In genomic region chr17:42378597-42379594, GRCh38 we compare ENCODE assay signal across 8 cellular contexts. TPM values are rescaled to one million over a fixed set of nuclear protein-coding genes. Genes with fewer than 3 reads are reported as not detected.
DNase-seq lines count a peak whose midpoint lies in the region; ATAC-seq, FAIRE-seq and TF ChIP-seq lines count a peak whose summit lies in the region.

No MANE protein-coding gene starts in this region.

- peak overlapping the region; percentile 75 for H3K4me3 ChIP-seq in ACC112 (ENCODE audit: low read depth, low read length)
- no peak overlapping the region for H3K4me3 ChIP-seq in HEK293 (ENCODE audit: low read depth, low read length)
- no peak overlapping the region for H3K4me3 ChIP-seq in hepatocyte

- DNase-seq in activated naive CD8-positive, alpha-beta T cell treated with anti-CD3 and anti-CD28 coated beads for 36 hours: no peak
- DNase-seq in hepatocyte (ENCODE audit: low spot score) (no peak), urothelium cell line (ENCODE audit: low spot score) (no peak)
- no peak for DNase-seq in stimulated activated naive B cell treated with anti-CD40 and anti-IgM and Interleukin-4, amounts not matched to agents 10 μg/mL and 1 μg/mL and 100 μg/mL, for 72 hours

- H3K4me1 ChIP-seq in ACC112 (ENCODE audit: control insufficient read depth, insufficient read depth, low read length, unreplicated experiment) (peaks cover 17% of the 10 kb centered on the region), HEK293 (ENCODE audit: control insufficient read depth, insufficient read depth, low read length) (peaks cover 15% of the 10 kb centered on the region; the same call in 1 of the 2 replicates), hepatocyte (ENCODE audit: insufficient read depth) (peaks cover 27% of the 10 kb centered on the region)

- no peak for TF ChIP-seq CTCF in HEK293 (tag by site-specific recombination; IDR thresholded peaks at IDR 0.05)
- TF ChIP-seq CTCF in hepatocyte (IDR thresholded peaks at IDR 0.05; ENCODE audit: poor library complexity): no peak

- CTCF ChIA-PET in HEK293 (lab: Yijun Ruan, JAX): interaction anchor here (0.6 to 2.0 kb wide), 4 partner anchors 24 to 567 kb away, joined by 3 to 5 read pairs (median 4); partner anchors contain the start of gene P3H4

- H2AFZ ChIP-seq in ACC112 (ENCODE audit: low read length, unreplicated experiment) (no peak overlapping the region), hepatocyte (no peak overlapping the region)

- H3K27ac ChIP-seq in ACC112 (ENCODE audit: low read depth, low read length): peak overlapping the region; percentile 55
- no peak overlapping the region for H3K27ac ChIP-seq in HEK293 (ENCODE audit: extremely low read depth, low read depth, low read length)
- peak overlapping the region; percentile 66 for H3K27ac ChIP-seq in hepatocyte

- FAIRE-seq in urothelium cell line (lab: Jason Lieb, UNC): no peak

- no peaks in the 10 kb centered on the region for H3K27me3 Mint-ChIP-seq in activated naive CD8-positive, alpha-beta T cell treated with anti-CD3 and anti-CD28 coated beads for 36 hours
- H3K27me3 Mint-ChIP-seq in stimulated activated naive B cell treated with anti-CD40 and anti-IgM and Interleukin-4, amounts not matched to agents 10 μg/mL and 1 μg/mL and 100 μg/mL, for 72 hours: no peaks in the 10 kb centered on the region

- ATAC-seq in stimulated activated naive B cell treated with anti-CD40 and anti-IgM and Interleukin-4, amounts not matched to agents 10 μg/mL and 1 μg/mL and 100 μg/mL, for 72 hours (replicated peaks): peak; percentile 89 to 90
- ATAC-seq in HG03095 (IDR thresholded peaks at IDR 0.05; ENCODE audit: unreplicated experiment): no peak
- ATAC-seq in GM18907 (IDR thresholded peaks at IDR 0.05; ENCODE audit: unreplicated experiment): no peak

- H3K27ac Mint-ChIP-seq in activated naive CD8-positive, alpha-beta T cell treated with anti-CD3 and anti-CD28 coated beads for 36 hours: peak overlapping the region; percentile 91
- H3K27ac Mint-ChIP-seq in stimulated activated naive B cell treated with anti-CD40 and anti-IgM and Interleukin-4, amounts not matched to agents 10 μg/mL and 1 μg/mL and 100 μg/mL, for 72 hours: peak overlapping the region; percentile 93

- H3K36me3 Mint-ChIP-seq in activated naive CD8-positive, alpha-beta T cell treated with anti-CD3 and anti-CD28 coated beads for 36 hours: peaks cover 39% of the 10 kb centered on the region
- H3K36me3 Mint-ChIP-seq in stimulated activated naive B cell treated with anti-CD40 and anti-IgM and Interleukin-4, amounts not matched to agents 10 μg/mL and 1 μg/mL and 100 μg/mL, for 72 hours: peaks cover 9 to 26% of the 10 kb centered on the region in 2 donors

- peak overlapping the region; percentile 76 for H3K4me2 ChIP-seq in hepatocyte

- POLR2A ChIA-PET in HEK293 (lab: Yijun Ruan, JAX): no interaction called here

- no peaks in the 10 kb centered on the region for H3K36me3 ChIP-seq in ACC112 (ENCODE audit: insufficient read depth, low read length)
- peaks cover 0 to 5% of the 10 kb centered on the region in 2 experiments; a peak in 2 of 3 replicates for H3K36me3 ChIP-seq in HEK293 (ENCODE audit: control insufficient read depth in 2 of 2, insufficient read depth in 1 of 2, low read length in 2 of 2)
- H3K36me3 ChIP-seq in hepatocyte (replicated peaks; ENCODE audit: insufficient read depth, low read depth): no peaks in the 10 kb centered on the region

- peaks cover 99% of the 10 kb centered on the region for H4K20me1 ChIP-seq in hepatocyte (ENCODE audit: insufficient read depth, poor library complexity, severe bottlenecking)

- H3K4me1 Mint-ChIP-seq in activated naive CD8-positive, alpha-beta T cell treated with anti-CD3 and anti-CD28 coated beads for 36 hours: peaks cover 66% of the 10 kb centered on the region
- peaks cover 35 to 63% of the 10 kb centered on the region in 2 donors for H3K4me1 Mint-ChIP-seq in stimulated activated naive B cell treated with anti-CD40 and anti-IgM and Interleukin-4, amounts not matched to agents 10 μg/mL and 1 μg/mL and 100 μg/mL, for 72 hours

- no peaks in the 10 kb centered on the region for H3K9me2 ChIP-seq in hepatocyte (replicated peaks; ENCODE audit: insufficient read depth)

- 45% methylated on average over 10 of the region's 10 CpGs for WGBS in hepatocyte (ENCODE audit: low lambda C conversion rate, missing lambda C conversion rate)

- H3K9me3 ChIP-seq in HEK293 (ENCODE audit: control insufficient read depth, insufficient read depth, low read depth, low read length): no peaks in the 10 kb centered on the region
- H3K9me3 ChIP-seq in hepatocyte (ENCODE audit: low read depth): no peaks in the 10 kb centered on the region

- H3K27me3 ChIP-seq in ACC112 (ENCODE audit: insufficient read depth, low read length) (no peaks in the 10 kb centered on the region), hepatocyte (no peaks in the 10 kb centered on the region)

- H3K79me2 ChIP-seq in ACC112 (ENCODE audit: control insufficient read depth, insufficient read depth, low read length, unreplicated experiment) (peaks cover 89% of the 10 kb centered on the region), hepatocyte (peaks cover 100% of the 10 kb centered on the region)

- peak overlapping the region; percentile 68 for H3K4me3 Mint-ChIP-seq in activated naive CD8-positive, alpha-beta T cell treated with anti-CD3 and anti-CD28 coated beads for 36 hours
- H3K4me3 Mint-ChIP-seq in stimulated activated naive B cell treated with anti-CD40 and anti-IgM and Interleukin-4, amounts not matched to agents 10 μg/mL and 1 μg/mL and 100 μg/mL, for 72 hours: peak overlapping the region; percentile 80 to 81

- H3K9me3 Mint-ChIP-seq in activated naive CD8-positive, alpha-beta T cell treated with anti-CD3 and anti-CD28 coated beads for 36 hours: no peaks in the 10 kb centered on the region
- H3K9me3 Mint-ChIP-seq in stimulated activated naive B cell treated with anti-CD40 and anti-IgM and Interleukin-4, amounts not matched to agents 10 μg/mL and 1 μg/mL and 100 μg/mL, for 72 hours: no peaks in the 10 kb centered on the region

TF ChIP-seq in HEK293, 187 proteins besides CTCF, POLR2A, EP300 and RAD21:
- TF ChIP-seq PRDM6 (tag by site-specific recombination; IDR thresholded peaks at IDR 0.05) (peak; percentile 92), ZNF654 (tag by site-specific recombination; IDR thresholded peaks at IDR 0.05; ENCODE audit: low read depth) (no peak), PRDM1 (tag by site-specific recombination; IDR thresholded peaks at IDR 0.05) (peak; percentile 24; the same call in 1 of the 2 replicates)
TF ChIP-seq in HEK293: peak in this region for 2.

RNA-seq across cellular contexts. Expression of gene STAT3, which starts 9.3 kb away (rescaled TPM):
- 100 to 1,000 TPM; 221 to 223 TPM for total RNA-seq in activated naive CD8-positive, alpha-beta T cell treated with anti-CD3 and anti-CD28 coated beads for 36 hours
- total RNA-seq in hepatocyte: 154 and 163 TPM in 2 replicates
- 152 and 157 TPM in 2 replicates for polyA plus RNA-seq in hepatocyte

RNA-seq across cellular contexts. Expression of gene CAVIN1, which starts 44.2 kb away (rescaled TPM):
- total RNA-seq in activated naive CD8-positive, alpha-beta T cell treated with anti-CD3 and anti-CD28 coated beads for 36 hours: 1 to 10 TPM; 1.7 to 1.9 TPM
- 69.9 and 85.8 TPM in 2 replicates for total RNA-seq in hepatocyte
- 96.5 and 111 TPM in 2 replicates for polyA plus RNA-seq in hepatocyte

Comparison
In these comparisons a context has a peak if more than half of its experiments do, and no peak if none do; other contexts are left out.
1. ATAC-seq: peak in stimulated activated naive B cell treated with anti-CD40 and anti-IgM and Interleukin-4, amounts not matched to agents 10 μg/mL and 1 μg/mL and 100 μg/mL, for 72 hours (2 of 2); none in HG03095 (single experiment) and GM18907 (single experiment).
2. RNA of gene CAVIN1, which starts 44.2 kb away (total RNA-seq): 69.9 to 85.8 TPM in hepatocyte; 1.7 to 1.9 TPM in activated naive CD8-positive, alpha-beta T cell treated with anti-CD3 and anti-CD28 coated beads for 36 hours; every median in the first group is over 10 times any median in the second.